In the genomic region with DNA sequence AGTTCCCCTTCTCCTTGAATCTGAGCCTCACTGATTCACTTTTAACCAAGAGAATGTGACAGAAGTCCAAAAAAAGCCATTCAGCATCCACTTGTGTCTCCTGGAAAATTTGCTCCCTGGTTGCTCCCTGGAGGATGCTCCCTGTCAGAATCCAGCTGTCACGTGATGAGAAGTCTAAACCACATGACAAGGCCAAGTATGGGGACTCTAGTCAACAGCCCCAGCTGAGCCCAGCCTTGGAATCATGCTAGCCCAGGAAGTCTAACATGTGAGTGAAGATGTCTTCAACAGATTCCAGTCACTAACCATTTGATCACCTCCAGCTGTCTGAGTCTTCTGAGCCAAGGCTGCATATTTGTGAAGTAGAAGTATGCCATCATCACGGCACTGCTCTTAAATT, we compare ENCODE assay signal across 1 cellular context.
TF ChIP-seq lines count a peak whose summit lies in the region.

No MANE protein-coding gene starts in this region.

TF ChIP-seq in K562, 482 proteins besides CTCF, POLR2A, EP300 and RAD21:
- TF ChIP-seq, protein P1, sequence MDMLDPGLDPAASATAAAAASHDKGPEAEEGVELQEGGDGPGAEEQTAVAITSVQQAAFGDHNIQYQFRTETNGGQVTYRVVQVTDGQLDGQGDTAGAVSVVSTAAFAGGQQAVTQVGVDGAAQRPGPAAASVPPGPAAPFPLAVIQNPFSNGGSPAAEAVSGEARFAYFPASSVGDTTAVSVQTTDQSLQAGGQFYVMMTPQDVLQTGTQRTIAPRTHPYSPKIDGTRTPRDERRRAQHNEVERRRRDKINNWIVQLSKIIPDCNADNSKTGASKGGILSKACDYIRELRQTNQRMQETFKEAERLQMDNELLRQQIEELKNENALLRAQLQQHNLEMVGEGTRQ (CRISPR knock-in tag; IDR thresholded peaks at IDR 0.05): peak; percentile 50
- TF ChIP-seq CBFA2T2 (conservative IDR thresholded peaks at IDR 0.05) (0 out of 2 replicates have a peak, but pooled peaks have one; percentile 13), ZNF212 (CRISPR knock-in tag; IDR thresholded peaks at IDR 0.05) (no peak), RAD51 (IDR thresholded peaks at IDR 0.05; ENCODE audit: borderline replicate concordance, low read depth) (peak; percentile 63; the same call in 1 of the 2 replicates)
- TF ChIP-seq, protein P2, sequence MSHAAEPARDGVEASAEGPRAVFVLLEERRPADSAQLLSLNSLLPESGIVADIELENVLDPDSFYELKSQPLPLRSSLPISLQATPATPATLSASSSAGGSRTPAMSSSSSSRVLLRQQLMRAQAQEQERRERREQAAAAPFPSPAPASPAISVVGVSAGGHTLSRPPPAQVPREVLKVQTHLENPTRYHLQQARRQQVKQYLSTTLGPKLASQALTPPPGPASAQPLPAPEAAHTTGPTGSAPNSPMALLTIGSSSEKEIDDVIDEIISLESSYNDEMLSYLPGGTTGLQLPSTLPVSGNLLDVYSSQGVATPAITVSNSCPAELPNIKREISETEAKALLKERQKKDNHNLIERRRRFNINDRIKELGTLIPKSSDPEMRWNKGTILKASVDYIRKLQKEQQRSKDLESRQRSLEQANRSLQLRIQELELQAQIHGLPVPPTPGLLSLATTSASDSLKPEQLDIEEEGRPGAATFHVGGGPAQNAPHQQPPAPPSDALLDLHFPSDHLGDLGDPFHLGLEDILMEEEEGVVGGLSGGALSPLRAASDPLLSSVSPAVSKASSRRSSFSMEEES (CRISPR knock-in tag; IDR thresholded peaks at IDR 0.05): peak; percentile 87
